ENCODE assay signal across 18 cellular contexts in genomic region chr2:238271061-238271554, GRCh38. TPM values are rescaled to one million over a fixed set of nuclear protein-coding genes. Genes with fewer than 3 reads are reported as not detected.
A peak's percentile ranks its signal among the peaks of the same experiment; 100 is the strongest.
DNase-seq lines count a peak whose midpoint lies in the region; ATAC-seq, FAIRE-seq and TF ChIP-seq lines count a peak whose summit lies in the region.
"Had no signal": no experiment of that assay in that cellular context is flagged by ENCODE, and none has a peak within 500 bp of the region (broad histone marks: within the 10 kb centered on the region; RNA-seq: fewer than 3 reads in every experiment).

No MANE protein-coding gene starts in this region.

- no peak overlapping the region for H3K4me2 ChIP-seq in mesenchymal stem cell (ENCODE audit: low read length, poor library complexity, severe bottlenecking)

- peaks cover 6% of the 10 kb centered on the region for H3K79me1 ChIP-seq in mesenchymal stem cell (replicated peaks; ENCODE audit: low read length, poor library complexity, severe bottlenecking)

- DNase-seq in RWPE1 (ENCODE audit: low spot score) (no peak), bronchial epithelial cell (ENCODE audit: low read depth) (no peak), mesenchymal stem cell (no peak), sciatic nerve (ENCODE audit: low spot score) (no peak), GM03348 (ENCODE audit: low spot score) (no peak)
- no peak for DNase-seq in CD4-positive, alpha-beta T cell
- DNase-seq: ACHN; Calu3; CD4-positive, alpha-beta memory T cell; DMS79 treated with DMSO at 0.1 percent for 48 hours; GF-D8; H9 had no signal

- peaks cover 4% of the 10 kb centered on the region for H3K4me1 ChIP-seq in mesenchymal stem cell (ENCODE audit: control insufficient read depth, insufficient read depth, low read depth, low read length)

- no peaks in the 10 kb centered on the region for H3K4me1 Mint-ChIP-seq in CD4-positive, alpha-beta T cell (ENCODE audit: low read depth)
- H3K4me1 Mint-ChIP-seq: H9 had no signal

- H3K27ac ChIP-seq in RWPE1 (peak overlapping the region; percentile 49), mesenchymal stem cell (ENCODE audit: low read length, poor library complexity, severe bottlenecking) (no peak overlapping the region)
- no peak overlapping the region for H3K27ac ChIP-seq in CD4-positive, alpha-beta T cell (ENCODE audit: low read depth, low read length)
- H3K27ac ChIP-seq: C4-2B, HL-60 had no signal

- ATAC-seq in sciatic nerve (peak; percentile 14), HG02973 (IDR thresholded peaks at IDR 0.05; ENCODE audit: unreplicated experiment) (no peak)
- ATAC-seq in CD4-positive, alpha-beta T cell (ENCODE audit: poor library complexity), result no peak
- ATAC-seq: GM12878 had no signal

- H2BK5ac ChIP-seq in mesenchymal stem cell (ENCODE audit: low read depth, low read length, poor library complexity, severe bottlenecking), result no peak overlapping the region

- no peak overlapping the region for H3K9ac ChIP-seq in mesenchymal stem cell (ENCODE audit: low read length)

- no peak overlapping the region for H2BK120ac ChIP-seq in mesenchymal stem cell (ENCODE audit: low read depth, low read length)

- H3K4me3 ChIP-seq in bronchial epithelial cell (ENCODE audit: low read depth, low read length) (no peak overlapping the region), mesenchymal stem cell (ENCODE audit: insufficient read depth in 1 of 2, low read depth in 1 of 2, low read length in 2 of 2) (no peak overlapping the region)
- H3K4me3 ChIP-seq: GM12878 had no signal

- 94% methylated on average over 13 of the region's 13 CpGs for WGBS in mesenchymal stem cell

- peak; percentile 47 for FAIRE-seq in bronchial epithelial cell (lab: Jason Lieb, UNC)
- FAIRE-seq: A204.1, GM12878, H1 had no signal

- no peak overlapping the region for H2AK5ac ChIP-seq in mesenchymal stem cell (ENCODE audit: low read length, severe bottlenecking)

- H3K36me3 ChIP-seq in bronchial epithelial cell (ENCODE audit: control insufficient read depth, insufficient read depth, low read length), result peaks cover 41% of the 10 kb centered on the region
- H3K36me3 ChIP-seq in mesenchymal stem cell (ENCODE audit: control insufficient read depth in 1 of 2, insufficient read depth in 2 of 2, low read depth in 1 of 2, low read length in 2 of 2), result peaks cover 57 to 69% of the 10 kb centered on the region in 2 experiments

- H3K4me3 Mint-ChIP-seq in CD4-positive, alpha-beta T cell, result no peak overlapping the region
- H3K4me3 Mint-ChIP-seq: CD4-positive, alpha-beta memory T cell; H9 had no signal

- no peak overlapping the region for H3K27ac Mint-ChIP-seq in CD4-positive, alpha-beta T cell

- H3K18ac ChIP-seq in mesenchymal stem cell (ENCODE audit: low read depth in 1 of 2, low read length in 2 of 2), result no peak overlapping the region

- H3K36me3 Mint-ChIP-seq in CD4-positive, alpha-beta T cell (ENCODE audit: low read depth), result peaks cover 84% of the 10 kb centered on the region

- no peak overlapping the region for H3K23ac ChIP-seq in mesenchymal stem cell (ENCODE audit: low read length in 2 of 2)

- H4K91ac ChIP-seq in mesenchymal stem cell (ENCODE audit: low read length), result peak overlapping the region; percentile 11

- H3K4ac ChIP-seq in mesenchymal stem cell (ENCODE audit: low read depth in 1 of 2, low read length in 2 of 2), result no peak overlapping the region

- H3K14ac ChIP-seq in mesenchymal stem cell (ENCODE audit: low read length in 2 of 2), result no peak overlapping the region

- H2AFZ ChIP-seq in mesenchymal stem cell (ENCODE audit: low read depth, low read length), result no peak overlapping the region

- H3K9me3 Mint-ChIP-seq in CD4-positive, alpha-beta T cell, result no peaks in the 10 kb centered on the region
- H3K9me3 Mint-ChIP-seq: CD4-positive, alpha-beta memory T cell; H9 had no signal

- POLR2A ChIA-PET in RWPE1 (lab: Yijun Ruan, JAX; ENCODE audit: low non-redundant PET), result no interaction called here
- POLR2A ChIA-PET in CD4-positive, alpha-beta T cell (lab: Charles Lee), result no interaction called here

- CTCF ChIA-PET in RWPE1 (lab: Yijun Ruan, JAX), result no interaction called here
- CTCF ChIA-PET in CD4-positive, alpha-beta T cell (lab: Charles Lee), result no interaction called here

- TF ChIP-seq CTCF in RWPE1 (conservative IDR thresholded peaks at IDR 0.05; ENCODE audit: low read depth) (no peak), bronchial epithelial cell (IDR thresholded peaks at IDR 0.05; ENCODE audit: insufficient read depth, low read length, severe bottlenecking) (no peak)
- no peak for TF ChIP-seq CTCF in CD4-positive, alpha-beta T cell (IDR thresholded peaks at IDR 0.05)

- no peaks in the 10 kb centered on the region for H3K9me3 ChIP-seq in mesenchymal stem cell (ENCODE audit: control insufficient read depth, low read length)
- H3K9me3 ChIP-seq in CD4-positive, alpha-beta T cell (ENCODE audit: control insufficient read depth, low read length), result no peaks in the 10 kb centered on the region

- H2BK12ac ChIP-seq in mesenchymal stem cell (ENCODE audit: low read length in 2 of 2), result no peak overlapping the region

- H3K27me3 Mint-ChIP-seq in CD4-positive, alpha-beta T cell, result no peaks in the 10 kb centered on the region
- H3K27me3 Mint-ChIP-seq: CD4-positive, alpha-beta memory T cell had no signal

- no peak overlapping the region for H4K8ac ChIP-seq in mesenchymal stem cell (ENCODE audit: low read length)

- H3K27me3 ChIP-seq in bronchial epithelial cell (ENCODE audit: control insufficient read depth, insufficient read depth, low read length), result no peaks in the 10 kb centered on the region
- H3K27me3 ChIP-seq in mesenchymal stem cell (ENCODE audit: control insufficient read depth in 1 of 2, insufficient read depth in 1 of 2, low read length in 2 of 2), result no peaks in the 10 kb centered on the region
- no peaks in the 10 kb centered on the region for H3K27me3 ChIP-seq in CD4-positive, alpha-beta T cell (ENCODE audit: control insufficient read depth, insufficient read depth, low read length)

- intact Hi-C loops in sciatic nerve (cut with DNase I), result no loop called here
- intact Hi-C loops in CD4-positive, alpha-beta T cell (cut with DNase I, micrococcal nuclease), result no loop called here

- H2BK15ac ChIP-seq in mesenchymal stem cell (ENCODE audit: low read depth, poor library complexity, severe bottlenecking), result no peak overlapping the region

RNA-seq across cellular contexts. Expression of gene PER2, which starts 17.3 kb away (rescaled TPM):
- total RNA-seq in bronchial epithelial cell (11.3 and 19.1 TPM in 2 replicates), sciatic nerve (24.7 TPM)
- 1.1 TPM for polyA plus RNA-seq in mesenchymal stem cell (2013, experiment 1 of 2)
- polyA plus RNA-seq in mesenchymal stem cell (2013, experiment 2 of 2), result 1.1 TPM
- 10 to 100 TPM; 33.8 to 38.2 TPM for total RNA-seq in CD4-positive, alpha-beta T cell

RNA-seq across cellular contexts. Expression of gene HES6, which starts 31.3 kb away (rescaled TPM):
- 36.1 and 44.3 TPM in 2 replicates for total RNA-seq in bronchial epithelial cell
- polyA plus RNA-seq in mesenchymal stem cell (2013, experiment 1 of 2), result 3.5 TPM
- 2.9 TPM for polyA plus RNA-seq in mesenchymal stem cell (2013, experiment 2 of 2)
- 6.1 TPM for total RNA-seq in sciatic nerve
- 1 to 10 TPM; 1.5 to 1.9 TPM for total RNA-seq in CD4-positive, alpha-beta T cell

RNA-seq across cellular contexts. Expression of gene TRAF3IP1, which starts 49.2 kb away (rescaled TPM):
- total RNA-seq in bronchial epithelial cell (9.2 and 11.4 TPM in 2 replicates), sciatic nerve (33.4 TPM)
- polyA plus RNA-seq in mesenchymal stem cell (2013, experiment 1 of 2), result 15.5 TPM
- polyA plus RNA-seq in mesenchymal stem cell (2013, experiment 2 of 2), result 15.2 TPM
- 1 to 10 TPM; 5.1 to 6.9 TPM for total RNA-seq in CD4-positive, alpha-beta T cell
